ENCODE assay signal across 8 cellular contexts in the genomic region with DNA sequence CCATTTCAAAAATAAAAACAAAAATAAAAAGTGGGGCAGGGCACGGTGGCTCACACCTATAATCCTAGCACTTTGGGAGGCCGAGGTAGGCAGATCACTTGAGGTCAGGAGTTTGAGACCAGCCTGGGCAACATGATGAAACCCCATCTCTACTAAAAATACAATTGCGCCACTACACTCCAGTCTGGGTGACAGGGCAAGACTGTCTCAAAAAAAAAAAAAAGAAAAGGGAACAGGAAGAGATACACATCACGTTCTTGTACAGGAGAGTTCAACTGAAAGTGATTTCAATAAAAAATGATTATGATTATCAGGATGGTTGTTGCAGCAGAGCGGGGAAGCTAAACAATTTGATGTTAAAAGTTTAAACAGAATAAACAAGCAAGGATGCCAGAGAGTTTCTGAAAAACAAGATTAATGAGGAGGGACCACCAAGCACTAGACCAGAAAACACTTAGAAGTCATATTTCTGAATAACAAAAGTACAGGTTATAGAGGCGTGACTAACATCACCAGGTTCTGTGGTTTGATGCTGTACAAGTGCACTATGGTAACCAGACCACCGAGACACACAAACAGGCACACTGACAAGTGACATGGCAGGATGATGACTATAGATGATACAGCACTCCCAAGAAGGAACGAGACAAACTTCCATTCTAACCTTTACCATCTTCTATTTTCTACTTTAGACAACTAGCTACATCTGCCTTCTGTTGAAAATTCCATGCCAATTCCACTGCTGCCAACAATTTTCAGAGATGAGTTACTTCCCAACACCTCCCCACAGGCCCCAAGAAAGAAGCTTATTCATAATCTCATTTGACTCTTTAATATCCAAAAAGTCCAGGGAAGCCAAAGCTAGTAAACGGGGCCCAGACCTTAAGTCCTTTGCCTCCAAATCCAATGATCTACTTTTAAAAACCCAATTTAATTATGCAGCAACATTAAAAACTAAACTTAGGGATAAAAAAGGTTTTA. TPM values are rescaled to one million over a fixed set of nuclear protein-coding genes. Genes with fewer than 3 reads are reported as not detected.
A peak's percentile ranks its signal among the peaks of the same experiment; 100 is the strongest.
DNase-seq lines count a peak whose midpoint lies in the region; ATAC-seq and TF ChIP-seq lines count a peak whose summit lies in the region.

No MANE protein-coding gene starts in this region.

- H3K9me3 ChIP-seq in transverse colon (no peaks in the 10 kb centered on the region), endodermal cell (ENCODE audit: control insufficient read depth, low read length) (no peaks in the 10 kb centered on the region)

- TF ChIP-seq EP300 in transverse colon (IDR thresholded peaks at IDR 0.05; ENCODE audit: low read depth), result no peak

- TF ChIP-seq CTCF in transverse colon (IDR thresholded peaks at IDR 0.05) (no peak), endodermal cell (conservative IDR thresholded peaks at IDR 0.05) (no peak)

- DNase-seq in AML-193 (lab: John Stamatoyannopoulos, UW) (peak; percentile 61 to 65), iris pigment epithelial cell (ENCODE audit: low read depth) (peak; percentile 21), transverse colon (no peak), endodermal cell (no peak)
- peak; percentile 17 for DNase-seq in activated CD4-positive, alpha-beta T cell treated with anti-CD3 and anti-CD28 coated beads, Interleukin-2, amount 10 ng/mL, durations not matched to agents 7 days and 5 days

- no peaks in the 10 kb centered on the region for H3K27me3 ChIP-seq in transverse colon
- H3K27me3 ChIP-seq in endodermal cell (ENCODE audit: control insufficient read depth, insufficient read depth, low read length, poor library complexity, severe bottlenecking), result no peaks in the 10 kb centered on the region

- H3K36me3 Mint-ChIP-seq in activated CD4-positive, alpha-beta T cell treated with anti-CD3 and anti-CD28 coated beads, Interleukin-2, amount 10 ng/mL, durations not matched to agents 7 days and 5 days (ENCODE audit: low read depth), result peaks cover 72% of the 10 kb centered on the region
- peaks cover 81% of the 10 kb centered on the region for H3K36me3 Mint-ChIP-seq in endodermal cell (ENCODE audit: low read depth)

- no peak for TF ChIP-seq POLR2A in transverse colon (IDR thresholded peaks at IDR 0.05)

- 67 to 68% methylated on average over 9 of the region's 9 CpGs for WGBS in transverse colon (ENCODE audit: low coverage in 1 of 2), 2 donors
- 94 to 95% methylated on average over 8 to 9 of the region's 9 CpGs for WGBS in endodermal cell (ENCODE audit: insufficient coverage in 1 of 2, insufficient read length in 1 of 2), 2 experiments

- no peaks in the 10 kb centered on the region for H3K27me3 Mint-ChIP-seq in activated CD4-positive, alpha-beta T cell treated with anti-CD3 and anti-CD28 coated beads, Interleukin-2, amount 10 ng/mL, durations not matched to agents 7 days and 5 days
- no peaks in the 10 kb centered on the region for H3K27me3 Mint-ChIP-seq in endodermal cell (ENCODE audit: insufficient read depth)

- peak overlapping the region; percentile 50 for H3K27ac Mint-ChIP-seq in activated CD4-positive, alpha-beta T cell treated with anti-CD3 and anti-CD28 coated beads, Interleukin-2, amount 10 ng/mL, durations not matched to agents 7 days and 5 days
- H3K27ac Mint-ChIP-seq in endodermal cell, result no peak overlapping the region

- no peak overlapping the region for H3K9ac ChIP-seq in endodermal cell (ENCODE audit: extremely low read depth, low read length, poor library complexity, severe bottlenecking)

- H3K36me3 ChIP-seq in transverse colon (peaks cover 0 to 87% (median 38%) of the 10 kb centered on the region in 4 donors), endodermal cell (ENCODE audit: control insufficient read depth, insufficient read depth, low read length) (peaks cover 87% of the 10 kb centered on the region)

- no peaks in the 10 kb centered on the region for H3K9me3 Mint-ChIP-seq in activated CD4-positive, alpha-beta T cell treated with anti-CD3 and anti-CD28 coated beads, Interleukin-2, amount 10 ng/mL, durations not matched to agents 7 days and 5 days
- H3K9me3 Mint-ChIP-seq in endodermal cell, result no peaks in the 10 kb centered on the region

- CTCF ChIA-PET in activated CD4-positive, alpha-beta T cell treated with anti-CD3 and anti-CD28 coated beads, Interleukin-2, amount 10 ng/mL, durations not matched to agents 7 days and 5 days (lab: Charles Lee), result interaction anchor here (1.0 to 2.4 kb wide), 4 partner anchors 9 to 182 kb away, joined by 3 to 6 read pairs (median 5); a partner anchor contains a TSS

- H3K4me1 ChIP-seq in transverse colon, result peaks cover 0 to 19% (median 6%) of the 10 kb centered on the region in 4 donors
- H3K4me1 ChIP-seq in endodermal cell (ENCODE audit: control insufficient read depth, insufficient read depth, low read length), result no peaks in the 10 kb centered on the region

- ATAC-seq in GM21825 (IDR thresholded peaks at IDR 0.05; ENCODE audit: unreplicated experiment), result peak; percentile 53
- ATAC-seq in HG03521 (IDR thresholded peaks at IDR 0.05; ENCODE audit: unreplicated experiment), result no peak
- no peak for ATAC-seq in GM18517 (IDR thresholded peaks at IDR 0.05; ENCODE audit: unreplicated experiment)

- intact Hi-C loops in transverse colon (cut with DNase I; ENCODE audit: low total_unique reads), result no loop called here

- in situ Hi-C loops in transverse colon (cut with MboI; ENCODE audit: low pct_ligation_motif_present in 1 of 4, low pct_unique_long_range_greater_than_20kb in 1 of 4, low sequenced_read_pairs in 3 of 4), result no loop called here

- POLR2A ChIA-PET in activated CD4-positive, alpha-beta T cell treated with anti-CD3 and anti-CD28 coated beads, Interleukin-2, amount 10 ng/mL, durations not matched to agents 7 days and 5 days (lab: Charles Lee), result no interaction called here

- H3K4me3 ChIP-seq in transverse colon, result no peak overlapping the region
- no peak overlapping the region for H3K4me3 ChIP-seq in endodermal cell (ENCODE audit: low read length)

- peaks cover 23% of the 10 kb centered on the region for H3K4me1 Mint-ChIP-seq in activated CD4-positive, alpha-beta T cell treated with anti-CD3 and anti-CD28 coated beads, Interleukin-2, amount 10 ng/mL, durations not matched to agents 7 days and 5 days
- peaks cover 8% of the 10 kb centered on the region for H3K4me1 Mint-ChIP-seq in endodermal cell

- H3K27ac ChIP-seq in transverse colon (no peak overlapping the region), endodermal cell (ENCODE audit: low read depth, low read length) (no peak overlapping the region)

- H3K4me3 Mint-ChIP-seq in activated CD4-positive, alpha-beta T cell treated with anti-CD3 and anti-CD28 coated beads, Interleukin-2, amount 10 ng/mL, durations not matched to agents 7 days and 5 days, result no peak overlapping the region
- H3K4me3 Mint-ChIP-seq in endodermal cell, result no peak overlapping the region

RNA-seq across cellular contexts. Expression of a gene that starts 11.8 kb away (rescaled TPM):
- 10 to 100 TPM; 52.8 to 54.5 TPM for total RNA-seq in activated CD4-positive, alpha-beta T cell treated with anti-CD3 and anti-CD28 coated beads, Interleukin-2, amount 10 ng/mL, durations not matched to agents 7 days and 5 days
- total RNA-seq in transverse colon, result 10 to 100 TPM; 17.1 to 53.2 (median 39.2) TPM
- total RNA-seq in endodermal cell, result 10 to 100 TPM; 65.1 to 68.2 TPM
- 55.4 TPM for polyA plus RNA-seq in endodermal cell (2013, experiment 1 of 2)
- 50.8 TPM for polyA plus RNA-seq in endodermal cell (2013, experiment 2 of 2)

Comparison
In these comparisons a context has a peak if more than half of its experiments do, and no peak if none do; other contexts are left out.
1. DNase-seq: peak in AML-193 (2 of 2), activated CD4-positive, alpha-beta T cell treated with anti-CD3 and anti-CD28 coated beads, Interleukin-2, amount 10 ng/mL, durations not matched to agents 7 days and 5 days (single experiment) and iris pigment epithelial cell (single experiment); none in transverse colon (single experiment) and endodermal cell (single experiment).